Comparison of ENCODE assay signal across 8 cellular contexts in the genomic region with DNA sequence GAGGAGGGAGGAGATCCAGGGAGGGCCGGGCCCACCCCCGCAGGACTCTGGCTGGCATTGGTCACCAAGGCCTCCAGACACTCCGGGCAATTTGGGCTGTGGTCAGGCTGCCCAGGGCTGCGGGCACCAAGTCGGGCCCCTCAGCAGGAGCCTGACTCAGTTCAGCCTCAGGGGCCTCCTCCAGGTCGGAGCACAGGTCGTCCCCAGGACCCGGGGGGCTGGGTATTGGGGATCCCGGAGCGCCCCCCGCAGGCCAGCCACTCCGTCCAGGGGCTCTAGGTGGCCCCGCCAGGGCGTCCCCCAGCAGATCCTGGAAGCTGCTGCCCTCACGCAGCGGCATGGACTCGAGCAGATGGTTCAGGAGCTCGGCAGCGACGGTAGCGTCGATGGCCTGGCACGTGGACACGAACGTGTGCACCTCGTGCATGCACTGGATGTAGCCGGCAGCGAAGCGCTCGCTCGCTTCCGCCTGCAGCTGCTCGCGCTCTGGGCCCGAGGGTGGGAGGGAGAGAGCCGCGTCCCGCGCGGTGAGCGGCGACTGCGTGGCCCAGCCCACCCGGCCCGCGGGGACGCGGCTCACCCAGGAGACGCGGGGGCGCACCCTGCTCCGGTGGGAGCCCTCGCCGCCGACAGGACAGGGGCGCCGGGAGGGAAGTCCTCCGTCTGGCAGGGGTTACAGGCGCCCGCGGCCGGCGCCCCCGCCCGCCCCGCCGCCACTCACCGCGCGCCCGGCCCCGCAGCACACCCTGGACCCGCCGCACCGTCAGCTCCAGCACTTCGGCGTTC. TPM values are rescaled to one million over a fixed set of nuclear protein-coding genes. Genes with fewer than 3 reads are reported as not detected.
DNase-seq lines count a peak whose midpoint lies in the region; ATAC-seq, FAIRE-seq and TF ChIP-seq lines count a peak whose summit lies in the region.

No MANE protein-coding gene starts in this region.

- H3K27ac ChIP-seq in Panc1 (ENCODE audit: low read length) (no peak overlapping the region), K562 (ENCODE audit: extremely low read depth, low read depth, low read length) (peak overlapping the region; percentile 64; the same call in 1 of the 3 replicates)

- no peak for FAIRE-seq in K562 (lab: Jason Lieb, UNC)

- ATAC-seq in GM21447 (IDR thresholded peaks at IDR 0.05; ENCODE audit: unreplicated experiment) (peak; percentile 4), Panc1 (0 out of 2 replicates have a peak, but pooled peaks have one; percentile 4), K562 (peak; percentile 25), GM18858 (IDR thresholded peaks at IDR 0.05; ENCODE audit: unreplicated experiment) (no peak), HG03457 (IDR thresholded peaks at IDR 0.05; ENCODE audit: unreplicated experiment) (no peak)
- peak; percentile 51 to 61 for ATAC-seq in naive thymus-derived CD8-positive, alpha-beta T cell

- H3K9me3 ChIP-seq in Panc1 (ENCODE audit: control insufficient read depth, insufficient read depth, low read depth, low read length): no peaks in the 10 kb centered on the region
- no peaks in the 10 kb centered on the region for H3K9me3 ChIP-seq in K562 (replicated peaks; ENCODE audit: control insufficient read depth, insufficient read depth, low read depth, low read length)

- TF ChIP-seq CTCF in CD14-positive monocyte (IDR thresholded peaks at IDR 0.05): no peak
- no peak; the same call in 1 of the 2 replicates for TF ChIP-seq CTCF in Panc1 (IDR thresholded peaks at IDR 0.05)
- peak in 1 of 3 experiments; percentile 27; a peak in 2 of 6 replicates for TF ChIP-seq CTCF in K562 (IDR thresholded peaks at IDR 0.05 in 2 of 3, conservative IDR thresholded peaks at IDR 0.05 in 1 of 3; ENCODE audit: insufficient read depth in 2 of 3, low read depth in 1 of 3, low read length in 3 of 3)
- no peak for TF ChIP-seq CTCF in GM20000 (IDR thresholded peaks at IDR 0.05; ENCODE audit: extremely low read depth, missing control alignments)

- TF ChIP-seq POLR2A in K562 (conservative IDR thresholded peaks at IDR 0.05): no peak

- peaks cover 3 to 11% of the 10 kb centered on the region in 2 donors for H3K36me3 Mint-ChIP-seq in CD14-positive monocyte
- no peaks in the 10 kb centered on the region for H3K36me3 Mint-ChIP-seq in naive thymus-derived CD8-positive, alpha-beta T cell

- in situ Hi-C loops in Panc1 (cut with HindIII; ENCODE audit: low pct_unique_long_range_greater_than_20kb, low sequenced_read_pairs) (no loop called here), K562 (cut with MboI) (no loop called here)

- H3K4me2 ChIP-seq in K562 (ENCODE audit: insufficient read depth, low read length): peak overlapping the region; percentile 76

- no peaks in the 10 kb centered on the region for H3K27me3 ChIP-seq in Panc1 (ENCODE audit: control insufficient read depth, insufficient read depth, low read length)
- no peaks in the 10 kb centered on the region for H3K27me3 ChIP-seq in K562 (ENCODE audit: control insufficient read depth in 2 of 2, insufficient read depth in 2 of 2, low read length in 2 of 2)

- CTCF ChIA-PET in Panc1 (lab: Charles Lee) (no interaction called here), K562 (lab: Yijun Ruan, JAX; ENCODE audit: low intra/inter-chr PET ratio) (no interaction called here)

- DNase-seq in CD14-positive monocyte (ENCODE audit: low spot score) (no peak), Panc1 (ENCODE audit: low read depth, low spot score) (no peak), K562 (ENCODE audit: extremely low read depth in 1 of 4, low spot score in 3 of 4) (peak; percentile 54 to 70 (median 60)), GM20000 (ENCODE audit: low spot score) (no peak)
- DNase-seq in naive thymus-derived CD8-positive, alpha-beta T cell: peak in 8 of 10 donors; percentile 26 to 58 (median 44)

- peak overlapping the region; percentile 65 to 80 for H3K4me3 Mint-ChIP-seq in CD14-positive monocyte
- peak overlapping the region in 9 of 10 donors; percentile 7 to 87 (median 59) for H3K4me3 Mint-ChIP-seq in naive thymus-derived CD8-positive, alpha-beta T cell

- H3K27me3 Mint-ChIP-seq in CD14-positive monocyte (ENCODE audit: low read depth in 3 of 3): peaks cover 57 to 79% (median 58%) of the 10 kb centered on the region in 3 donors
- peaks cover 11 to 34% (median 18%) of the 10 kb centered on the region in 5 donors for H3K27me3 Mint-ChIP-seq in naive thymus-derived CD8-positive, alpha-beta T cell

- H3K4me1 ChIP-seq in Panc1 (ENCODE audit: control insufficient read depth, insufficient read depth, low read length): no peaks in the 10 kb centered on the region
- peaks cover 26 to 57% of the 10 kb centered on the region in 2 experiments for H3K4me1 ChIP-seq in K562 (replicated peaks in 1 of 2; ENCODE audit: control insufficient read depth in 2 of 2, insufficient read depth in 2 of 2, low read length in 2 of 2)

- H3K79me2 ChIP-seq in K562 (ENCODE audit: control insufficient read depth, insufficient read depth, low read length): peaks cover 23% of the 10 kb centered on the region

- H3K9ac ChIP-seq in K562 (ENCODE audit: insufficient read depth in 1 of 2, low read depth in 2 of 2, low read length in 2 of 2): peak overlapping the region; percentile 66 to 97

- intact Hi-C loops in CD14-positive monocyte (cut with micrococcal nuclease) (loop anchor here (5.0 to 10.0 kb wide), 2 partner anchors 37 to 274 kb away; a partner anchor contains a TSS), Panc1 (cut with micrococcal nuclease; ENCODE audit: unreplicated experiment) (no loop called here), K562 (cut with micrococcal nuclease) (loop anchor here (5.0 kb wide), 1 partner anchor 72 kb away; no protein-coding TSS in a partner anchor)

- no peaks in the 10 kb centered on the region for H3K9me1 ChIP-seq in K562 (ENCODE audit: control insufficient read depth, insufficient read depth, low read length)

- no peak overlapping the region for H3K27ac Mint-ChIP-seq in CD14-positive monocyte
- no peak overlapping the region for H3K27ac Mint-ChIP-seq in naive thymus-derived CD8-positive, alpha-beta T cell

- H4K20me1 ChIP-seq in K562 (replicated peaks; ENCODE audit: control insufficient read depth, insufficient read depth, low read length): no peaks in the 10 kb centered on the region

- peak overlapping the region; percentile 20 to 65 for H3K4me3 ChIP-seq in Panc1 (ENCODE audit: low read depth in 2 of 2, low read length in 2 of 2)
- peak overlapping the region; percentile 74 for H3K4me3 ChIP-seq in K562

- H3K9me3 Mint-ChIP-seq in CD14-positive monocyte: peaks cover 0 to 17% (median 9%) of the 10 kb centered on the region in 7 donors
- no peaks in the 10 kb centered on the region for H3K9me3 Mint-ChIP-seq in naive thymus-derived CD8-positive, alpha-beta T cell

- peak overlapping the region; percentile 68; the same call in 1 of the 2 replicates for H2AFZ ChIP-seq in K562 (ENCODE audit: low read depth, low read length)

- POLR2A ChIA-PET in Panc1 (lab: Charles Lee) (no interaction called here), K562 (lab: Yijun Ruan, JAX) (interaction anchor here (1.7 kb wide), 1 partner anchor 10 kb away, joined by 5 read pairs; no protein-coding TSS in a partner anchor)
- POLR2A ChIA-PET in naive thymus-derived CD8-positive, alpha-beta T cell (lab: Charles Lee): interaction anchor here (0.6 to 2.3 kb wide), 5 partner anchors 18 to 323 kb away, joined by 3 to 7 read pairs (median 3); no protein-coding TSS in a partner anchor

- no TSS peak for BruUV-seq in Panc1 (replicated peaks; lab: Mats Ljungman, UMichigan)
- BruUV-seq in K562 (replicated peaks; lab: Mats Ljungman, UMichigan): no TSS peak

- TF ChIP-seq EP300 in K562 (IDR thresholded peaks at IDR 0.05; ENCODE audit: low read length): no peak

- H3K4me1 Mint-ChIP-seq in CD14-positive monocyte: peaks cover 26% of the 10 kb centered on the region
- H3K4me1 Mint-ChIP-seq in naive thymus-derived CD8-positive, alpha-beta T cell: peaks cover 9 to 19% (median 12%) of the 10 kb centered on the region in 4 donors

- H3K36me3 ChIP-seq in Panc1 (ENCODE audit: control insufficient read depth, insufficient read depth, low read length) (no peaks in the 10 kb centered on the region), K562 (ENCODE audit: control insufficient read depth, insufficient read depth, low read length) (peaks cover 5% of the 10 kb centered on the region; the same call in 2 of the 3 replicates)

- WGBS in K562 (ENCODE audit: insufficient coverage, low coverage, missing lambda C conversion rate): 8% methylated on average over 13 of the region's 77 CpGs

- TF ChIP-seq RAD21 in K562 (CRISPR knock-in tag; conservative IDR thresholded peaks at IDR 0.05 in 1 of 2, IDR thresholded peaks at IDR 0.05 in 1 of 2): no peak

RNA-seq across cellular contexts. Expression of a gene that starts 0.9 kb away (rescaled TPM):
- polyA plus RNA-seq in CD14-positive monocyte: 1 to 10 TPM; 2.1 to 4.0 TPM
- 42.0 TPM for total RNA-seq in Panc1 (2021; ENCODE audit: unreplicated experiment)
- 50.3 TPM for polyA plus RNA-seq in Panc1 (2012; ENCODE audit: insufficient read length)
- 20.8 and 62.6 TPM in 2 replicates for total RNA-seq in K562 (2011; cell fraction: chromatin; rRNA removed; ENCODE audit: low replicate concordance)
- 90.9 and 91.5 TPM in 2 replicates for total RNA-seq in K562 (2011; cell fraction: nucleolus; rRNA removed)
- total RNA-seq in K562 (2011; cell fraction: nucleoplasm; rRNA removed): 44.9 and 53.6 TPM in 2 replicates
- total RNA-seq in K562 (2014; rRNA removed): 110 and 166 TPM in 2 replicates
- 12.8 and 17.8 TPM in 2 replicates for total RNA-seq in K562 (2014; rRNA removed; fragmentation: Illumina TruSeq; extraction: Trizol)
- 29.2 and 31.2 TPM in 2 replicates for total RNA-seq in K562 (2015; rRNA removed; fragmentation: Illumina TruSeq; extraction: Trizol)
- 123 and 133 TPM in 2 replicates for total RNA-seq in K562 (2021)
- 34.9 and 45.1 TPM in 2 replicates for polyA plus RNA-seq in K562 (2011; rRNA removed)
- 40.0 and 148 TPM in 2 replicates for polyA plus RNA-seq in K562 (2011; cell fraction: cytosol; rRNA removed)
- polyA plus RNA-seq in K562 (2011; cell fraction: nucleus; rRNA removed): 166 and 257 TPM in 2 replicates
- polyA plus RNA-seq in K562 (2012): 48.6 and 54.6 TPM in 2 replicates
- polyA plus RNA-seq in K562 (2014; fragmentation: Illumina TruSeq; extraction: Trizol): 20.0 and 27.6 TPM in 2 replicates
- polyA plus RNA-seq in K562 (2014; fragmentation: Nextera tagmentation; extraction: Ambion mirVana): 1 to 10 TPM; 6.2 to 9.0 TPM
- 131 and 180 TPM in 2 replicates for polyA plus RNA-seq in K562 (2014; rRNA removed)
- 1.7 and 2.4 TPM in 2 replicates for polyA minus RNA-seq in K562 (2011; rRNA and poly(A)+ RNA removed)
- polyA minus RNA-seq in K562 (2011; cell fraction: cytosol; rRNA and poly(A)+ RNA removed): 17.7 and 26.8 TPM in 2 replicates
- polyA minus RNA-seq in K562 (2011; cell fraction: nucleus; rRNA and poly(A)+ RNA removed): 21.7 and 21.8 TPM in 2 replicates
- 1 to 10 TPM; 1.7 to 2.0 TPM for total RNA-seq in naive thymus-derived CD8-positive, alpha-beta T cell
- 1 to 10 TPM in 1 of 3 donors, under 1 TPM in 1, not detected in 1; 0.33 to 2.0 TPM for polyA plus RNA-seq in naive thymus-derived CD8-positive, alpha-beta T cell

RNA-seq across cellular contexts. Expression of a gene that starts 35.5 kb away (rescaled TPM):
- polyA plus RNA-seq in CD14-positive monocyte (10 to 100 TPM; 23.2 to 29.3 TPM), K562 (2011; rRNA removed) (25.1 and 31.7 TPM in 2 replicates), K562 (2014; fragmentation: Illumina TruSeq; extraction: Trizol) (24.8 and 25.0 TPM in 2 replicates), K562 (2014; fragmentation: Nextera tagmentation; extraction: Ambion mirVana) (1 to 10 TPM; 3.1 to 5.6 TPM), K562 (2014; rRNA removed) (43.9 and 46.7 TPM in 2 replicates)
- total RNA-seq in Panc1 (2021; ENCODE audit: unreplicated experiment) (49.9 TPM), K562 (2014; rRNA removed) (20.6 and 25.5 TPM in 2 replicates), K562 (2014; rRNA removed; fragmentation: Illumina TruSeq; extraction: Trizol) (19.4 and 20.7 TPM in 2 replicates), K562 (2015; rRNA removed; fragmentation: Illumina TruSeq; extraction: Trizol) (17.8 and 18.8 TPM in 2 replicates), K562 (2021) (29.4 and 31.8 TPM in 2 replicates)
- 40.0 TPM for polyA plus RNA-seq in Panc1 (2012; ENCODE audit: insufficient read length)
- 68.1 and 109 TPM in 2 replicates for total RNA-seq in K562 (2011; cell fraction: chromatin; rRNA removed; ENCODE audit: low replicate concordance)
- 43.0 and 45.2 TPM in 2 replicates for total RNA-seq in K562 (2011; cell fraction: nucleolus; rRNA removed)
- 64.3 and 84.1 TPM in 2 replicates for total RNA-seq in K562 (2011; cell fraction: nucleoplasm; rRNA removed)
- polyA plus RNA-seq in K562 (2011; cell fraction: cytosol; rRNA removed): 17.5 and 18.4 TPM in 2 replicates
- polyA plus RNA-seq in K562 (2011; cell fraction: nucleus; rRNA removed): 63.8 and 66.9 TPM in 2 replicates
- 23.4 and 24.4 TPM in 2 replicates for polyA plus RNA-seq in K562 (2012)
- polyA minus RNA-seq in K562 (2011; rRNA and poly(A)+ RNA removed): 25.0 and 25.6 TPM in 2 replicates
- polyA minus RNA-seq in K562 (2011; cell fraction: cytosol; rRNA and poly(A)+ RNA removed): 11.1 and 12.0 TPM in 2 replicates
- 19.9 and 24.2 TPM in 2 replicates for polyA minus RNA-seq in K562 (2011; cell fraction: nucleus; rRNA and poly(A)+ RNA removed)
- total RNA-seq in naive thymus-derived CD8-positive, alpha-beta T cell: 100 to 1,000 TPM in 1 of 2 experiments, 10 to 100 TPM in 1; 83.5 to 100 TPM
- 10 to 100 TPM; 39.1 to 42.1 (median 40.6) TPM for polyA plus RNA-seq in naive thymus-derived CD8-positive, alpha-beta T cell

RNA-seq across cellular contexts. Expression of a gene that starts 49.5 kb away (rescaled TPM):
- 1 to 10 TPM; 1.6 to 3.1 TPM for polyA plus RNA-seq in CD14-positive monocyte
- 9.9 TPM for total RNA-seq in Panc1 (2021; ENCODE audit: unreplicated experiment)
- polyA plus RNA-seq in Panc1 (2012; ENCODE audit: insufficient read length): 3.4 TPM
- 22.3 and 47.8 TPM in 2 replicates for total RNA-seq in K562 (2011; cell fraction: chromatin; rRNA removed; ENCODE audit: low replicate concordance)
- 14.6 and 18.5 TPM in 2 replicates for total RNA-seq in K562 (2011; cell fraction: nucleolus; rRNA removed)
- total RNA-seq in K562 (2011; cell fraction: nucleoplasm; rRNA removed): 15.5 and 19.4 TPM in 2 replicates
- 3.9 and 4.7 TPM in 2 replicates for total RNA-seq in K562 (2014; rRNA removed)
- total RNA-seq in K562 (2014; rRNA removed; fragmentation: Illumina TruSeq; extraction: Trizol): 2.8 and 3.5 TPM in 2 replicates
- 2.5 and 2.6 TPM in 2 replicates for total RNA-seq in K562 (2015; rRNA removed; fragmentation: Illumina TruSeq; extraction: Trizol)
- 7.7 and 10.3 TPM in 2 replicates for total RNA-seq in K562 (2021)
- polyA plus RNA-seq in K562 (2011; rRNA removed): 2.4 and 3.1 TPM in 2 replicates
- 1.4 and 1.8 TPM in 2 replicates for polyA plus RNA-seq in K562 (2011; cell fraction: cytosol; rRNA removed)
- 6.3 and 8.2 TPM in 2 replicates for polyA plus RNA-seq in K562 (2011; cell fraction: nucleus; rRNA removed)
- polyA plus RNA-seq in K562 (2012): 1.3 and 2.0 TPM in 2 replicates
- polyA plus RNA-seq in K562 (2014; fragmentation: Illumina TruSeq; extraction: Trizol): 3.3 and 4.1 TPM in 2 replicates
- 1 to 10 TPM; 1.1 to 1.8 TPM for polyA plus RNA-seq in K562 (2014; fragmentation: Nextera tagmentation; extraction: Ambion mirVana)
- polyA plus RNA-seq in K562 (2014; rRNA removed): 2.9 and 3.1 TPM in 2 replicates
- 9.8 and 10.6 TPM in 2 replicates for polyA minus RNA-seq in K562 (2011; rRNA and poly(A)+ RNA removed)
- polyA minus RNA-seq in K562 (2011; cell fraction: cytosol; rRNA and poly(A)+ RNA removed): 3.5 and 8.4 TPM in 2 replicates
- 10.9 and 14.4 TPM in 2 replicates for polyA minus RNA-seq in K562 (2011; cell fraction: nucleus; rRNA and poly(A)+ RNA removed)
- 10 to 100 TPM; 10.3 to 11.1 TPM for total RNA-seq in naive thymus-derived CD8-positive, alpha-beta T cell
- polyA plus RNA-seq in naive thymus-derived CD8-positive, alpha-beta T cell: 1 to 10 TPM; 4.0 to 6.5 (median 4.7) TPM

Comparison
In these comparisons a context has a peak if more than half of its experiments do, and no peak if none do; other contexts are left out.
1. DNase-seq: peak in K562 (4 of 4) and naive thymus-derived CD8-positive, alpha-beta T cell (8 of 10); none in CD14-positive monocyte (single experiment), Panc1 (single experiment) and GM20000 (single experiment).
2. ATAC-seq: peak in GM21447 (single experiment), Panc1 (single experiment), K562 (single experiment) and naive thymus-derived CD8-positive, alpha-beta T cell (2 of 2); none in GM18858 (single experiment) and HG03457 (single experiment).
3. RNA of a gene that starts 0.9 kb away (total RNA-seq): 12.8 to 166 TPM in K562 and 42.0 TPM in Panc1 (single experiment); 1.7 to 2.0 TPM in naive thymus-derived CD8-positive, alpha-beta T cell; every median in the first group is over 4 times any median in the second.